In genomic region chr5:217475-217859, GRCh38 we compare ENCODE assay signal across 8 cellular contexts. TPM values are rescaled to one million over a fixed set of nuclear protein-coding genes. Genes with fewer than 3 reads are reported as not detected.
DNase-seq lines count a peak whose midpoint lies in the region; ATAC-seq and TF ChIP-seq lines count a peak whose summit lies in the region.
"Not testable (repeated sequence)": the region's sequence is repeated elsewhere in the genome, so short reads cannot be mapped to it uniquely, and the experiment has no call there.

No MANE protein-coding gene starts in this region.

- CTCF ChIA-PET in Caco-2 (lab: Charles Lee): interaction anchor here (0.7 to 1.3 kb wide), 3 partner anchors 16 to 1420 kb away, joined by 3 to 5 read pairs (median 3); no protein-coding TSS in a partner anchor

- H3K9ac ChIP-seq in OCI-LY1 (ENCODE audit: low read length): peak overlapping the region; percentile 95

- not testable (repeated sequence) for H3K9me2 ChIP-seq in OCI-LY1 (ENCODE audit: low read depth, low read length)

- not testable (repeated sequence) for H3K4me1 Mint-ChIP-seq in Caco-2 (ENCODE audit: low read depth, unreplicated experiment)
- peaks cover 55% of the 10 kb centered on the region for H3K4me1 Mint-ChIP-seq in activated naive CD4-positive, alpha-beta T cell treated with anti-CD3 and anti-CD28 coated beads, Interleukin-2, amount 50 U/mL, for 24 hours

- H3K9me3 Mint-ChIP-seq in Caco-2 (ENCODE audit: unreplicated experiment); activated naive CD4-positive, alpha-beta T cell treated with anti-CD3 and anti-CD28 coated beads, Interleukin-2, amount 50 U/mL, for 24 hours: not testable (repeated sequence)

- not testable (repeated sequence) for H3K27me3 Mint-ChIP-seq in Caco-2 (ENCODE audit: insufficient read depth, unreplicated experiment); activated naive CD4-positive, alpha-beta T cell treated with anti-CD3 and anti-CD28 coated beads, Interleukin-2, amount 50 U/mL, for 24 hours

- intact Hi-C loops in Caco-2 (cut with micrococcal nuclease; ENCODE audit: unreplicated experiment): not testable (repeated sequence)

- peaks cover 51% of the 10 kb centered on the region for H3K79me2 ChIP-seq in OCI-LY1 (ENCODE audit: insufficient read depth, low read length)

- not testable (repeated sequence) for H3F3A ChIP-seq in OCI-LY1 (ENCODE audit: insufficient read depth, low read length)

- peak overlapping the region; percentile 84 for H3K4me3 Mint-ChIP-seq in Caco-2 (ENCODE audit: unreplicated experiment)
- peak overlapping the region; percentile 86 for H3K4me3 Mint-ChIP-seq in activated naive CD4-positive, alpha-beta T cell treated with anti-CD3 and anti-CD28 coated beads, Interleukin-2, amount 50 U/mL, for 24 hours

- TF ChIP-seq CTCF in Caco-2 (IDR thresholded peaks at IDR 0.05; ENCODE audit: insufficient read depth in 1 of 2, low read depth in 1 of 2, low read length in 1 of 2, severe bottlenecking in 1 of 2, unreplicated experiment in 1 of 2); OCI-LY1 (IDR thresholded peaks at IDR 0.05; ENCODE audit: low read length): not testable (repeated sequence)

- peak; percentile 39 for ATAC-seq in GM21360 (IDR thresholded peaks at IDR 0.05; ENCODE audit: unreplicated experiment)
- ATAC-seq in HG03095 (IDR thresholded peaks at IDR 0.05; ENCODE audit: unreplicated experiment): peak; percentile 23

- peak overlapping the region; percentile 99 for H3K4me3 ChIP-seq in Caco-2 (ENCODE audit: low read depth, low read length)
- H3K4me3 ChIP-seq in OCI-LY1 (ENCODE audit: low read depth, low read length, poor library complexity, severe bottlenecking): peak overlapping the region; percentile 97
- H3K4me3 ChIP-seq in mesodermal cell (ENCODE audit: extremely low read depth, insufficient read depth, low read length, poor library complexity, severe bottlenecking): peak overlapping the region; percentile 84

- H3K27me3 ChIP-seq in Caco-2 (replicated peaks; ENCODE audit: control insufficient read depth, insufficient read depth, low read length); OCI-LY1 (ENCODE audit: insufficient read depth, low read length): not testable (repeated sequence)

- peak overlapping the region; percentile 70 for H3K27ac Mint-ChIP-seq in Caco-2 (ENCODE audit: unreplicated experiment)
- H3K27ac Mint-ChIP-seq in activated naive CD4-positive, alpha-beta T cell treated with anti-CD3 and anti-CD28 coated beads, Interleukin-2, amount 50 U/mL, for 24 hours: peak overlapping the region; percentile 79

- H2AFZ ChIP-seq in OCI-LY1 (ENCODE audit: low read length): not testable (repeated sequence)

- peak overlapping the region; percentile 71 for H3K4me2 ChIP-seq in OCI-LY1 (ENCODE audit: low read length)

- POLR2A ChIA-PET in Caco-2 (lab: Charles Lee): interaction anchor here (0.7 to 2.5 kb wide), 4 partner anchors 10 to 255 kb away, joined by 3 to 19 read pairs (median 6); partner anchors contain the start of gene PDCD6

- WGBS in mesodermal cell (ENCODE audit: insufficient coverage in 2 of 2), 2 experiments: no CpG with 5 or more reads among the region's 6 CpGs

- not testable (repeated sequence) for H3K9me3 ChIP-seq in Caco-2; OCI-LY1 (ENCODE audit: low read length); mesodermal cell (ENCODE audit: control insufficient read depth, low read length)

- peak overlapping the region; percentile 55 for H3K27ac ChIP-seq in OCI-LY1 (ENCODE audit: low read depth, low read length, poor library complexity, severe bottlenecking)
- H3K27ac ChIP-seq in mesodermal cell (ENCODE audit: low read depth, low read length, severe bottlenecking): not testable (repeated sequence)

- H3K36me3 Mint-ChIP-seq in Caco-2 (ENCODE audit: insufficient read depth, unreplicated experiment): peaks cover 50% of the 10 kb centered on the region
- H3K36me3 Mint-ChIP-seq in activated naive CD4-positive, alpha-beta T cell treated with anti-CD3 and anti-CD28 coated beads, Interleukin-2, amount 50 U/mL, for 24 hours: not testable (repeated sequence)

- not testable (repeated sequence) for H3K4me1 ChIP-seq in Caco-2; mesodermal cell (ENCODE audit: control insufficient read depth, insufficient read depth, low read length, poor library complexity, severe bottlenecking)
- peaks cover 41% of the 10 kb centered on the region for H3K4me1 ChIP-seq in OCI-LY1 (ENCODE audit: insufficient read depth, low read length, severe bottlenecking)

- H4K20me1 ChIP-seq in OCI-LY1 (ENCODE audit: insufficient read depth, low read length): not testable (repeated sequence)

- H3K36me3 ChIP-seq in Caco-2 (ENCODE audit: control insufficient read depth, insufficient read depth, low read length): not testable (repeated sequence)
- H3K36me3 ChIP-seq in OCI-LY1 (ENCODE audit: insufficient read depth, low read length) (peaks cover 20% of the 10 kb centered on the region), mesodermal cell (ENCODE audit: control insufficient read depth, insufficient read depth, low read length) (peaks cover 16% of the 10 kb centered on the region)

- TSS peak; percentile 51 for BruUV-seq in Caco-2 (replicated peaks; lab: Mats Ljungman, UMichigan)

- DNase-seq in Caco-2 (peak in 1 of 2 experiments; percentile 15), fibroblast of gingiva (ENCODE audit: low read depth) (peak; percentile 19)
- DNase-seq in stimulated activated naive CD4-positive, alpha-beta T cell (lab: John Stamatoyannopoulos, UW): peak in 4 of 6 experiments; percentile 8 to 50 (median 28)

RNA-seq across cellular contexts. Expression of gene CCDC127, which starts 0.5 kb away (rescaled TPM):
- 10.5 TPM in 2 replicates for total RNA-seq in Caco-2 (2022)
- polyA plus RNA-seq in mesodermal cell (2013, experiment 1 of 2): 5.2 TPM
- 4.4 TPM for polyA plus RNA-seq in mesodermal cell (2013, experiment 2 of 2)

RNA-seq across cellular contexts. Expression of gene SDHA, which starts 0.7 kb away (rescaled TPM):
- total RNA-seq in Caco-2 (2022): 140 and 157 TPM in 2 replicates
- 95.4 TPM for polyA plus RNA-seq in mesodermal cell (2013, experiment 1 of 2)
- 78.7 TPM for polyA plus RNA-seq in mesodermal cell (2013, experiment 2 of 2)

RNA-seq across cellular contexts. Expression of gene LRRC14B, which starts 26.2 kb away (rescaled TPM):
- total RNA-seq in Caco-2 (2022): not detected in 2 replicates
- polyA plus RNA-seq in mesodermal cell (2013, experiment 1 of 2): not detected
- not detected for polyA plus RNA-seq in mesodermal cell (2013, experiment 2 of 2)

RNA-seq across cellular contexts. Expression of gene PDCD6, which starts 54.0 kb away (rescaled TPM):
- total RNA-seq in Caco-2 (2022): 101 and 107 TPM in 2 replicates
- 81.1 TPM for polyA plus RNA-seq in mesodermal cell (2013, experiment 1 of 2)
- 85.3 TPM for polyA plus RNA-seq in mesodermal cell (2013, experiment 2 of 2)
